Comparison of ENCODE assay signal across 12 cellular contexts in genomic region chr22:35315855-35316745, GRCh38. TPM values are rescaled to one million over a fixed set of nuclear protein-coding genes. Genes with fewer than 3 reads are reported as not detected.
DNase-seq lines count a peak whose midpoint lies in the region; ATAC-seq, FAIRE-seq and TF ChIP-seq lines count a peak whose summit lies in the region.
"Had no signal": no experiment of that assay in that cellular context is flagged by ENCODE, and none has a peak within 500 bp of the region (broad histone marks: within the 10 kb centered on the region; RNA-seq: fewer than 3 reads in every experiment).

No MANE protein-coding gene starts in this region.

- no peak for FAIRE-seq in small intestine (lab: Jason Lieb, UNC)
- FAIRE-seq: H1 had no signal

- WGBS in small intestine, 3 donors = 25 to 75% (median 46%) methylated on average over 27 of the region's 27 CpGs

- DNase-seq in NCI-H1092 (lab: John Stamatoyannopoulos, UW) (peak; percentile 59), NCI-H774 (lab: John Stamatoyannopoulos, UW) (peak; percentile 29), cardiac muscle cell (ENCODE audit: low read depth in 1 of 2, low spot score in 1 of 2) (no peak), small intestine (peak; percentile 72), superior temporal gyrus (ENCODE audit: extremely low spot score) (no peak), NCI-H446 (lab: John Stamatoyannopoulos, UW) (no peak)
- DNase-seq: mesenchymal stem cell; NCI-H226; stimulated activated naive CD4-positive, alpha-beta T cell treated with Interleukin-2 at 50 U/mL for 16 hours; T-helper 1 cell had no signal

- TF ChIP-seq CTCF in cardiac muscle cell (IDR thresholded peaks at IDR 0.05; ENCODE audit: low read depth, low read length) = no peak

- H3K4me3 ChIP-seq in cardiac muscle cell = no peak overlapping the region
- no peak overlapping the region for H3K4me3 ChIP-seq in small intestine (ENCODE audit: low read depth in 1 of 2, low read length in 2 of 2)

- no peaks in the 10 kb centered on the region for H3K9me3 ChIP-seq in cardiac muscle cell (ENCODE audit: low read depth)
- no peaks in the 10 kb centered on the region for H3K9me3 ChIP-seq in small intestine (ENCODE audit: control insufficient read depth, low read depth)

- H3K4me1 ChIP-seq in cardiac muscle cell (ENCODE audit: low read depth) = peaks cover 24% of the 10 kb centered on the region
- peaks cover 0 to 6% of the 10 kb centered on the region in 2 donors for H3K4me1 ChIP-seq in small intestine (ENCODE audit: control insufficient read depth in 2 of 2, insufficient read depth in 1 of 2, low read depth in 1 of 2, low read length in 1 of 2)

- H3K36me3 ChIP-seq in cardiac muscle cell (peaks cover 3% of the 10 kb centered on the region), small intestine (ENCODE audit: control insufficient read depth in 2 of 2, insufficient read depth in 2 of 2, low read length in 2 of 2) (peaks cover 3 to 5% of the 10 kb centered on the region in 2 donors)

- no peaks in the 10 kb centered on the region for H3K27me3 ChIP-seq in cardiac muscle cell
- no peaks in the 10 kb centered on the region for H3K27me3 ChIP-seq in small intestine (ENCODE audit: control insufficient read depth in 2 of 2, insufficient read depth in 2 of 2, low read length in 2 of 2)

- no peak for ATAC-seq in HG03354 (IDR thresholded peaks at IDR 0.05; ENCODE audit: poor library complexity, severe bottlenecking, unreplicated experiment)

- H3K27ac ChIP-seq in cardiac muscle cell (peak overlapping the region; percentile 40), small intestine (ENCODE audit: low read depth in 1 of 2, low read length in 1 of 2) (no peak overlapping the region)

RNA-seq across cellular contexts. Expression of gene TOM1, which starts 16.4 kb away (rescaled TPM):
- 66.3 and 107 TPM in 2 replicates for total RNA-seq in cardiac muscle cell
- polyA plus RNA-seq in cardiac muscle cell (76.2 and 84.9 TPM in 2 replicates), small intestine (100 to 1,000 TPM in 2 of 3 donors, 10 to 100 TPM in 1; 46.6 to 112 (median 101) TPM)

RNA-seq across cellular contexts. Expression of gene HMGXB4, which starts 58.8 kb away (rescaled TPM):
- total RNA-seq in cardiac muscle cell = 8.1 and 17.7 TPM in 2 replicates
- 16.8 and 21.1 TPM in 2 replicates for polyA plus RNA-seq in cardiac muscle cell
- 10 to 100 TPM in 1 of 3 donors, 1 to 10 TPM in 2; 7.0 to 10.7 (median 7.2) TPM for polyA plus RNA-seq in small intestine

Comparison
In these comparisons a context has a peak if more than half of its experiments do, and no peak if none do; other contexts are left out.
1. DNase-seq: peak in NCI-H1092 (single experiment), NCI-H774 (single experiment) and small intestine (single experiment); none in cardiac muscle cell (0 of 2), superior temporal gyrus (single experiment) and NCI-H446 (0 of 2).